Comparison of ENCODE assay signal across 1 cellular context in the genomic region with DNA sequence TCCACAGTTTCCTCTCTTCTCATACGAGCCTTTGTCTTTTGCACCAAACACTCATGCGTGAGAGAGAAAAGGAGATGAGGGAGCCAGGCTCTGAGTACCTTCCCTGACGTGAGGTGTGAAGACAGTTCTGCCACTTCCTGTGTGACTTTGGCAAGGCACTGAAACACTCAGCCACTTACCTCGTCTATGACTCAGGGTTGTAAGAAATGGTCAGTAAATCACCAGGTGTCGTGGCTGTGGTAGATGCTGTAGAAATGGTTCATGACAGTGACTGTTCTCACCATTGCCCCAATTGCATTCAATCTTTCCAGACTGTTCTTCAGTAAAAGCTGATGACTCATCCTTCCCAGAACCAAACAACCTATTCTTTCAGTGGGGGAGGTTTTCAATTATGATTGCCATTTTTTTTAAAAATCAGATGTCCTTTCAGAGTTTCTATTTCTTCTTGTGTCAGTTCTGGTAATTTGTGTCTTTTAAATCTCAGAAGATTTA.
TF ChIP-seq lines count a peak whose summit lies in the region.

No MANE protein-coding gene starts in this region.

TF ChIP-seq in K562, 482 proteins besides CTCF, POLR2A, EP300 and RAD21 (continued from another document and continues in another):
- TF ChIP-seq PCBP1 (IDR thresholded peaks at IDR 0.05; ENCODE audit: low read depth, low read length, poor library complexity, severe bottlenecking) (no peak), GABPA (tag; conservative IDR thresholded peaks at IDR 0.05; ENCODE audit: low read depth) (peak; percentile 65), ZNF23 (CRISPR knock-in tag; IDR thresholded peaks at IDR 0.05) (no peak), JUN (IDR thresholded peaks at IDR 0.05; ENCODE audit: borderline replicate concordance, low read depth, low read length) (peak; percentile 95), JUN (CRISPR knock-in tag; IDR thresholded peaks at IDR 0.05; ENCODE audit: borderline replicate concordance) (peak; percentile 92), HDAC1 (IDR thresholded peaks at IDR 0.05) (peak in 1 of 2 experiments; percentile 41; a peak in 1 of 4 replicates), PML (IDR thresholded peaks at IDR 0.05; ENCODE audit: low read length) (peak; percentile 58; the same call in 1 of the 2 replicates), FOXK1 (CRISPR knock-in tag; IDR thresholded peaks at IDR 0.05; ENCODE audit: borderline replicate concordance) (no peak), CEBPG (CRISPR knock-in tag; IDR thresholded peaks at IDR 0.05) (peak; percentile 91), CEBPG (tag; conservative IDR thresholded peaks at IDR 0.05 in 1 of 2, IDR thresholded peaks at IDR 0.05 in 1 of 2) (peak; percentile 59 to 76; a peak in 2 of 4 replicates), C11orf30 (IDR thresholded peaks at IDR 0.05; ENCODE audit: low read depth) (peak; percentile 93), SMARCC2 (IDR thresholded peaks at IDR 0.05; ENCODE audit: low read depth) (peak; percentile 65; the same call in 1 of the 2 replicates), L3MBTL2 (IDR thresholded peaks at IDR 0.05) (peak; percentile 96), ATF7 (IDR thresholded peaks at IDR 0.05) (peak; percentile 72; the same call in 1 of the 2 replicates), FOS (IDR thresholded peaks at IDR 0.05; ENCODE audit: extremely low read depth, insufficient read length) (peak; percentile 71), ERF (CRISPR knock-in tag; IDR thresholded peaks at IDR 0.05) (no peak; the same call in 1 of the 2 replicates), NRF1 (conservative IDR thresholded peaks at IDR 0.05 in 1 of 2, IDR thresholded peaks at IDR 0.05 in 1 of 2) (peak; percentile 47 to 61), TAL1 (IDR thresholded peaks at IDR 0.05) (peak; percentile 31), CXXC5 (CRISPR knock-in tag; IDR thresholded peaks at IDR 0.05) (peak; percentile 33; the same call in 1 of the 2 replicates), EHMT2 (IDR thresholded peaks at IDR 0.05) (peak; percentile 85), RNF2 (IDR thresholded peaks at IDR 0.05) (peak; percentile 66; the same call in 1 of the 2 replicates), CTBP1 (IDR thresholded peaks at IDR 0.05; ENCODE audit: borderline replicate concordance) (peak; percentile 89), NCOR1 (IDR thresholded peaks at IDR 0.05) (no peak), JUND (IDR thresholded peaks at IDR 0.05; ENCODE audit: borderline replicate concordance, low read depth, low read length) (peak; percentile 97), JUND (tag; IDR thresholded peaks at IDR 0.05; ENCODE audit: borderline replicate concordance, low read depth, low read length) (peak; percentile 99), TRIM24 (IDR thresholded peaks at IDR 0.05) (peak; percentile 12 to 67; a peak in 1 of 4 replicates), FOXP1 (CRISPR knock-in tag; IDR thresholded peaks at IDR 0.05) (0 out of 2 replicates have a peak, but pooled peaks have one; percentile 28), ZNF584 (CRISPR knock-in tag; IDR thresholded peaks at IDR 0.05; ENCODE audit: low read depth) (peak; percentile 59; the same call in 1 of the 2 replicates), NFE2 (IDR thresholded peaks at IDR 0.05; ENCODE audit: low read depth) (peak; percentile 79), ETV1 (tag; conservative IDR thresholded peaks at IDR 0.05; ENCODE audit: low read depth) (peak; percentile 74), ARNT (IDR thresholded peaks at IDR 0.05) (0 out of 4 replicates have a peak, but pooled peaks of 1 of the 2 experiments have one; percentile 14), ARID4B (CRISPR knock-in tag; IDR thresholded peaks at IDR 0.05) (0 out of 2 replicates have a peak, but pooled peaks have one; percentile 42), JUNB (CRISPR knock-in tag; conservative IDR thresholded peaks at IDR 0.05) (peak; percentile 89), NCOA6 (IDR thresholded peaks at IDR 0.05) (no peak; the same call in 1 of the 2 replicates), SOX6 (IDR thresholded peaks at IDR 0.05) (peak; percentile 87), TEAD1 (CRISPR knock-in tag; IDR thresholded peaks at IDR 0.05) (0 out of 4 replicates have a peak, but pooled peaks of 1 of the 2 experiments have one; percentile 34)
- TF ChIP-seq, protein P1, sequence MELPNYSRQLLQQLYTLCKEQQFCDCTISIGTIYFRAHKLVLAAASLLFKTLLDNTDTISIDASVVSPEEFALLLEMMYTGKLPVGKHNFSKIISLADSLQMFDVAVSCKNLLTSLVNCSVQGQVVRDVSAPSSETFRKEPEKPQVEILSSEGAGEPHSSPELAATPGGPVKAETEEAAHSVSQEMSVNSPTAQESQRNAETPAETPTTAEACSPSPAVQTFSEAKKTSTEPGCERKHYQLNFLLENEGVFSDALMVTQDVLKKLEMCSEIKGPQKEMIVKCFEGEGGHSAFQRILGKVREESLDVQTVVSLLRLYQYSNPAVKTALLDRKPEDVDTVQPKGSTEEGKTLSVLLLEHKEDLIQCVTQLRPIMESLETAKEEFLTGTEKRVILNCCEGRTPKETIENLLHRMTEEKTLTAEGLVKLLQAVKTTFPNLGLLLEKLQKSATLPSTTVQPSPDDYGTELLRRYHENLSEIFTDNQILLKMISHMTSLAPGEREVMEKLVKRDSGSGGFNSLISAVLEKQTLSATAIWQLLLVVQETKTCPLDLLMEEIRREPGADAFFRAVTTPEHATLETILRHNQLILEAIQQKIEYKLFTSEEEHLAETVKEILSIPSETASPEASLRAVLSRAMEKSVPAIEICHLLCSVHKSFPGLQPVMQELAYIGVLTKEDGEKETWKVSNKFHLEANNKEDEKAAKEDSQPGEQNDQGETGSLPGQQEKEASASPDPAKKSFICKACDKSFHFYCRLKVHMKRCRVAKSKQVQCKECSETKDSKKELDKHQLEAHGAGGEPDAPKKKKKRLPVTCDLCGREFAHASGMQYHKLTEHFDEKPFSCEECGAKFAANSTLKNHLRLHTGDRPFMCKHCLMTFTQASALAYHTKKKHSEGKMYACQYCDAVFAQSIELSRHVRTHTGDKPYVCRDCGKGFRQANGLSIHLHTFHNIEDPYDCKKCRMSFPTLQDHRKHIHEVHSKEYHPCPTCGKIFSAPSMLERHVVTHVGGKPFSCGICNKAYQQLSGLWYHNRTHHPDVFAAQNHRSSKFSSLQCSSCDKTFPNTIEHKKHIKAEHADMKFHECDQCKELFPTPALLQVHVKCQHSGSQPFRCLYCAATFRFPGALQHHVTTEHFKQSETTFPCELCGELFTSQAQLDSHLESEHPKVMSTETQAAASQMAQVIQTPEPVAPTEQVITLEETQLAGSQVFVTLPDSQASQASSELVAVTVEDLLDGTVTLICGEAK (IDR thresholded peaks at IDR 0.05): 0 out of 2 replicates have a peak, but pooled peaks have one; percentile 26
- TF ChIP-seq, protein P1 (CRISPR knock-in tag; IDR thresholded peaks at IDR 0.05): no peak
- TF ChIP-seq, protein P2, sequence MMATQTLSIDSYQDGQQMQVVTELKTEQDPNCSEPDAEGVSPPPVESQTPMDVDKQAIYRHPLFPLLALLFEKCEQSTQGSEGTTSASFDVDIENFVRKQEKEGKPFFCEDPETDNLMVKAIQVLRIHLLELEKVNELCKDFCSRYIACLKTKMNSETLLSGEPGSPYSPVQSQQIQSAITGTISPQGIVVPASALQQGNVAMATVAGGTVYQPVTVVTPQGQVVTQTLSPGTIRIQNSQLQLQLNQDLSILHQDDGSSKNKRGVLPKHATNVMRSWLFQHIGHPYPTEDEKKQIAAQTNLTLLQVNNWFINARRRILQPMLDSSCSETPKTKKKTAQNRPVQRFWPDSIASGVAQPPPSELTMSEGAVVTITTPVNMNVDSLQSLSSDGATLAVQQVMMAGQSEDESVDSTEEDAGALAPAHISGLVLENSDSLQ (IDR thresholded peaks at IDR 0.05): peak; percentile 95
- TF ChIP-seq, protein P3, sequence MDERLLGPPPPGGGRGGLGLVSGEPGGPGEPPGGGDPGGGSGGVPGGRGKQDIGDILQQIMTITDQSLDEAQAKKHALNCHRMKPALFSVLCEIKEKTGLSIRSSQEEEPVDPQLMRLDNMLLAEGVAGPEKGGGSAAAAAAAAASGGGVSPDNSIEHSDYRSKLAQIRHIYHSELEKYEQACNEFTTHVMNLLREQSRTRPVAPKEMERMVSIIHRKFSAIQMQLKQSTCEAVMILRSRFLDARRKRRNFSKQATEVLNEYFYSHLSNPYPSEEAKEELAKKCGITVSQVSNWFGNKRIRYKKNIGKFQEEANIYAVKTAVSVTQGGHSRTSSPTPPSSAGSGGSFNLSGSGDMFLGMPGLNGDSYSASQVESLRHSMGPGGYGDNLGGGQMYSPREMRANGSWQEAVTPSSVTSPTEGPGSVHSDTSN (CRISPR knock-in tag; IDR thresholded peaks at IDR 0.05; ENCODE audit: low read depth): no peak
- TF ChIP-seq, protein P3 (tag; conservative IDR thresholded peaks at IDR 0.05; ENCODE audit: low read depth): peak; percentile 91
- TF ChIP-seq, protein P4, sequence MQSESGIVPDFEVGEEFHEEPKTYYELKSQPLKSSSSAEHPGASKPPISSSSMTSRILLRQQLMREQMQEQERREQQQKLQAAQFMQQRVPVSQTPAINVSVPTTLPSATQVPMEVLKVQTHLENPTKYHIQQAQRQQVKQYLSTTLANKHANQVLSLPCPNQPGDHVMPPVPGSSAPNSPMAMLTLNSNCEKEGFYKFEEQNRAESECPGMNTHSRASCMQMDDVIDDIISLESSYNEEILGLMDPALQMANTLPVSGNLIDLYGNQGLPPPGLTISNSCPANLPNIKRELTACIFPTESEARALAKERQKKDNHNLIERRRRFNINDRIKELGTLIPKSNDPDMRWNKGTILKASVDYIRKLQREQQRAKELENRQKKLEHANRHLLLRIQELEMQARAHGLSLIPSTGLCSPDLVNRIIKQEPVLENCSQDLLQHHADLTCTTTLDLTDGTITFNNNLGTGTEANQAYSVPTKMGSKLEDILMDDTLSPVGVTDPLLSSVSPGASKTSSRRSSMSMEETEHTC (IDR thresholded peaks at IDR 0.05): no peak
- TF ChIP-seq, protein P5, sequence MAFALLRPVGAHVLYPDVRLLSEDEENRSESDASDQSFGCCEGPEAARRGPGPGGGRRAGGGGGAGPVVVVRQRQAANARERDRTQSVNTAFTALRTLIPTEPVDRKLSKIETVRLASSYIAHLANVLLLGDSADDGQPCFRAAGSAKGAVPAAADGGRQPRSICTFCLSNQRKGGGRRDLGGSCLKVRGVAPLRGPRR (CRISPR knock-in tag; IDR thresholded peaks at IDR 0.05): no peak
- TF ChIP-seq, protein P6, sequence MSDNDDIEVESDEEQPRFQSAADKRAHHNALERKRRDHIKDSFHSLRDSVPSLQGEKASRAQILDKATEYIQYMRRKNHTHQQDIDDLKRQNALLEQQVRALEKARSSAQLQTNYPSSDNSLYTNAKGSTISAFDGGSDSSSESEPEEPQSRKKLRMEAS (CRISPR knock-in tag; IDR thresholded peaks at IDR 0.05): peak; percentile 74
